In genomic region chr10:33336606-33337334, GRCh38 we compare ENCODE assay signal across 8 cellular contexts. TPM values are rescaled to one million over a fixed set of nuclear protein-coding genes. Genes with fewer than 3 reads are reported as not detected.
DNase-seq lines count a peak whose midpoint lies in the region; ATAC-seq, FAIRE-seq and TF ChIP-seq lines count a peak whose summit lies in the region.

No MANE protein-coding gene starts in this region.

- intact Hi-C loops in kidney (cut with DNase I), result loop anchor here (10.0 kb wide), 1 partner anchor 1298 kb away; no protein-coding TSS in a partner anchor

- peak overlapping the region; percentile 64 for H3K4me3 Mint-ChIP-seq in stimulated activated effector memory CD8-positive, alpha-beta T cell treated with anti-CD3 and anti-CD28 coated beads, Interleukin-12 subunit alpha, Interleukin-12 subunit beta, amount 100 ng/mL, for 72 hours
- peak overlapping the region in 1 of 2 donors; percentile 48 for H3K4me3 Mint-ChIP-seq in effector memory CD8-positive, alpha-beta T cell

- FAIRE-seq in bronchial epithelial cell (lab: Jason Lieb, UNC) (no peak), kidney (lab: Jason Lieb, UNC) (no peak)

- no peaks in the 10 kb centered on the region for H3K9me3 ChIP-seq in kidney (ENCODE audit: control insufficient read depth in 1 of 2, low read length in 2 of 2)

- H3K4me3 ChIP-seq in bronchial epithelial cell (ENCODE audit: low read depth, low read length) (peak overlapping the region; percentile 80), kidney (ENCODE audit: low read length in 2 of 2) (peak overlapping the region; percentile 74 to 77)

- no peak for TF ChIP-seq CTCF in bronchial epithelial cell (IDR thresholded peaks at IDR 0.05; ENCODE audit: insufficient read depth, low read length, severe bottlenecking)
- no peak for TF ChIP-seq CTCF in kidney (IDR thresholded peaks at IDR 0.05; ENCODE audit: borderline replicate concordance, extremely low read depth, insufficient read depth)

- peak overlapping the region; percentile 8 to 17 for H3K9ac ChIP-seq in kidney (ENCODE audit: low read length in 2 of 2)

- no peaks in the 10 kb centered on the region for H3K36me3 Mint-ChIP-seq in stimulated activated effector memory CD8-positive, alpha-beta T cell treated with anti-CD3 and anti-CD28 coated beads, Interleukin-12 subunit alpha, Interleukin-12 subunit beta, amount 100 ng/mL, for 72 hours
- no peaks in the 10 kb centered on the region for H3K36me3 Mint-ChIP-seq in effector memory CD8-positive, alpha-beta T cell (ENCODE audit: insufficient read depth)

- H3K36me3 ChIP-seq in bronchial epithelial cell (ENCODE audit: control insufficient read depth, insufficient read depth, low read length) (no peaks in the 10 kb centered on the region), kidney (ENCODE audit: control insufficient read depth in 1 of 2, insufficient read depth in 2 of 2, low read length in 2 of 2) (no peaks in the 10 kb centered on the region)

- no peak overlapping the region for H3K27ac Mint-ChIP-seq in stimulated activated effector memory CD8-positive, alpha-beta T cell treated with anti-CD3 and anti-CD28 coated beads, Interleukin-12 subunit alpha, Interleukin-12 subunit beta, amount 100 ng/mL, for 72 hours
- H3K27ac Mint-ChIP-seq in effector memory CD8-positive, alpha-beta T cell, result no peak overlapping the region

- peak overlapping the region; percentile 89 to 97 for H3K27ac ChIP-seq in kidney (ENCODE audit: low read depth in 2 of 2, low read length in 2 of 2)

- DNase-seq in Caki2 (ENCODE audit: low read depth), result peak; percentile 63
- DNase-seq in MV-4-11 (lab: John Stamatoyannopoulos, UW), result peak; percentile 4
- DNase-seq in bronchial epithelial cell (ENCODE audit: low read depth), result no peak
- DNase-seq in kidney, result peak; percentile 91
- DNase-seq in stimulated activated effector memory CD8-positive, alpha-beta T cell treated with anti-CD3 and anti-CD28 coated beads, Interleukin-12 subunit alpha, Interleukin-12 subunit beta, amount 100 ng/mL, for 72 hours (ENCODE audit: low spot score in 2 of 2), result no peak
- DNase-seq in occipital lobe (lab: John Stamatoyannopoulos, UW), result no peak
- DNase-seq in effector memory CD8-positive, alpha-beta T cell, result no peak
- no peak for DNase-seq in activated CD4-positive, alpha-beta T cell treated with anti-CD3 and anti-CD28 coated beads for 48 hours

- H3K4me1 Mint-ChIP-seq in stimulated activated effector memory CD8-positive, alpha-beta T cell treated with anti-CD3 and anti-CD28 coated beads, Interleukin-12 subunit alpha, Interleukin-12 subunit beta, amount 100 ng/mL, for 72 hours, result peaks cover 14% of the 10 kb centered on the region
- peaks cover 11 to 12% of the 10 kb centered on the region in 2 donors for H3K4me1 Mint-ChIP-seq in effector memory CD8-positive, alpha-beta T cell (ENCODE audit: low read depth in 2 of 2)

- H3K9me3 Mint-ChIP-seq in stimulated activated effector memory CD8-positive, alpha-beta T cell treated with anti-CD3 and anti-CD28 coated beads, Interleukin-12 subunit alpha, Interleukin-12 subunit beta, amount 100 ng/mL, for 72 hours, result no peaks in the 10 kb centered on the region
- H3K9me3 Mint-ChIP-seq in effector memory CD8-positive, alpha-beta T cell, result no peaks in the 10 kb centered on the region

- in situ Hi-C loops in Caki2 (cut with HindIII; ENCODE audit: low pct_unique_long_range_greater_than_20kb, low sequenced_read_pairs), result no loop called here

- H3K27me3 ChIP-seq in bronchial epithelial cell (ENCODE audit: control insufficient read depth, insufficient read depth, low read length), result no peaks in the 10 kb centered on the region

- no peak for ATAC-seq in stimulated activated effector memory CD8-positive, alpha-beta T cell treated with anti-CD3 and anti-CD28 coated beads, Interleukin-12 subunit alpha, Interleukin-12 subunit beta, amount 100 ng/mL, for 72 hours
- ATAC-seq in effector memory CD8-positive, alpha-beta T cell (replicated peaks), result no peak

- peaks cover 46 to 73% of the 10 kb centered on the region in 2 donors for H3K27me3 Mint-ChIP-seq in effector memory CD8-positive, alpha-beta T cell

- peaks cover 2 to 8% of the 10 kb centered on the region in 2 donors for H3K4me1 ChIP-seq in kidney (ENCODE audit: control insufficient read depth in 1 of 2, insufficient read depth in 1 of 2, low read depth in 1 of 2, low read length in 2 of 2)

RNA-seq across cellular contexts. Expression of gene NRP1, which starts 2.3 kb away (rescaled TPM):
- 18.1 and 18.4 TPM in 2 replicates for total RNA-seq in Caki2 (2014; rRNA removed; shearing (Covaris generic); ENCODE audit: low replicate concordance)
- total RNA-seq in bronchial epithelial cell, result 16.1 and 21.6 TPM in 2 replicates
- 243 TPM for total RNA-seq in kidney
- 40.5 TPM for polyA plus RNA-seq in kidney (ENCODE audit: insufficient read depth, low read depth, low replicate concordance)
- total RNA-seq in occipital lobe, result 91.9 TPM

Comparison
In these comparisons a context has a peak if more than half of its experiments do, and no peak if none do; other contexts are left out.
1. DNase-seq: peak in Caki2 (single experiment), MV-4-11 (single experiment) and kidney (single experiment); none in bronchial epithelial cell (single experiment), stimulated activated effector memory CD8-positive, alpha-beta T cell treated with anti-CD3 and anti-CD28 coated beads, Interleukin-12 subunit alpha, Interleukin-12 subunit beta, amount 100 ng/mL, for 72 hours (0 of 2), occipital lobe (single experiment), effector memory CD8-positive, alpha-beta T cell (0 of 3) and activated CD4-positive, alpha-beta T cell treated with anti-CD3 and anti-CD28 coated beads for 48 hours (single experiment).